ENCODE assay signal across 1 cellular context in genomic region chr2:2860583-2861300, GRCh38.
TF ChIP-seq lines count a peak whose summit lies in the region.

No MANE protein-coding gene starts in this region.

TF ChIP-seq in K562, 482 proteins besides CTCF, POLR2A, EP300 and RAD21 (continued from another document):
- TF ChIP-seq PRDM10 (IDR thresholded peaks at IDR 0.05; ENCODE audit: partially characterized antibody) (no peak), MBD2 (IDR thresholded peaks at IDR 0.05; ENCODE audit: borderline replicate concordance, low read depth) (no peak), ZNF740 (CRISPR knock-in tag; IDR thresholded peaks at IDR 0.05) (no peak), ZNF740 (tag; IDR thresholded peaks at IDR 0.05) (no peak), MGA (IDR thresholded peaks at IDR 0.05) (0 out of 2 replicates have a peak, but pooled peaks have one; percentile 26), GMEB1 (CRISPR knock-in tag; IDR thresholded peaks at IDR 0.05) (no peak), TFE3 (CRISPR knock-in tag; IDR thresholded peaks at IDR 0.05) (peak; percentile 81), ZNF146 (CRISPR knock-in tag; IDR thresholded peaks at IDR 0.05; ENCODE audit: unreplicated experiment) (no peak), USF2 (CRISPR knock-in tag; IDR thresholded peaks at IDR 0.05) (peak; percentile 60; the same call in 1 of the 2 replicates), E2F4 (CRISPR knock-in tag; IDR thresholded peaks at IDR 0.05; ENCODE audit: low read depth) (no peak), CREB3 (tag; conservative IDR thresholded peaks at IDR 0.05; ENCODE audit: low read depth) (no peak), ZKSCAN1 (IDR thresholded peaks at IDR 0.05; ENCODE audit: low read depth, low read length) (no peak), ZNF561 (CRISPR knock-in tag; conservative IDR thresholded peaks at IDR 0.05) (no peak), TCF7L2 (IDR thresholded peaks at IDR 0.05; ENCODE audit: low read depth, low read length) (no peak), ZNF707 (CRISPR knock-in tag; conservative IDR thresholded peaks at IDR 0.05) (no peak), TAF7 (tag; IDR thresholded peaks at IDR 0.05) (no peak)
